ENCODE assay signal across 10 cellular contexts in the genomic region with DNA sequence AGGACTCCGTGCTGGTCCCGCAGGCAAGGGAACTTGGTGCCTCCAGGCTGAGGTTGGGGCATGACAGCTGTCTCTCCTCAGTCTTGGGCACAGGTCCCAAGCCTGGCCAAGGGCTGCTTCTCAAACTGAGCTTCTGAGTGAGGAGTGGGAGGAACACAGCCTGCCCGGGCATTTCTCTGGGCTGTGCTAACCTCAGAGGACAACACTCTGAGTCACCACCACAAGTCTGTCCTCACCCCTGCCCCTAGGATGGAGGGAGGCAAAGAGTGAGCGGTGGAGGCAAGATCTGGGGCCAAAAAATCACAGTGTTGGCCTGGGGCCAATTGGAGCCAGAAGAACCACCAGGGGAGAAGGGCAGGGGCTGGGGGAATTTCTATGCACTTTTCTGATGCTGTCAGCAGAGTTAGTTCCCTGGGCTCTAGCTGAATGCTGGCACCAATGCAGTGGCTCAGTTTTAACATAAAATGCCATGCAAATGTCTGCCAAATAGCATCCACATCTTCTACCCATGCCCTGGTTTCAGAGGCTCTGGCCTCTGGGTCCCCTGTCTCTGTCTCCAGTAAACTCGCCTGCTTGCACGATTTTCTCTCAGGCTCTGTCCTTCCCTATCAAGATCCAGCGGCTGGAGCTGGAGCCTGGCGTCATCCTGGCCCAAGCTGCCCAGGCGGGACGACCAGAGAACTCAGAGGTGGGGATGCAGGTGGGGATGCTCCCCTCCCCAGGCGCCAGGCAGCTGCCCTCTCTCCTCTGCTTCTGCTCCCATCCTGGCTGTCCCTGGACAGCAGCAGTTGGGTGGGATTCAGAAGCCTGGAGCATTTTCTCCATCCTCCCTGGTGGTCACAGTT. TPM values are rescaled to one million over a fixed set of nuclear protein-coding genes. Genes with fewer than 3 reads are reported as not detected.
DNase-seq lines count a peak whose midpoint lies in the region; ATAC-seq, FAIRE-seq and TF ChIP-seq lines count a peak whose summit lies in the region.
"Had no signal": no experiment of that assay in that cellular context is flagged by ENCODE, and none has a peak within 500 bp of the region (broad histone marks: within the 10 kb centered on the region; RNA-seq: fewer than 3 reads in every experiment).

No MANE protein-coding gene starts in this region.

- no peak overlapping the region for H3K27ac Mint-ChIP-seq in naive thymus-derived CD8-positive, alpha-beta T cell
- no peak overlapping the region for H3K27ac Mint-ChIP-seq in activated CD4-positive, alpha-beta T cell treated with anti-CD3 and anti-CD28 coated beads, Interleukin-2, amount 10 ng/mL, durations not matched to agents 24 days and 14 days

- H3K36me3 Mint-ChIP-seq in naive thymus-derived CD8-positive, alpha-beta T cell = peaks cover 0 to 2% (median 0%) of the 10 kb centered on the region in 3 donors
- no peaks in the 10 kb centered on the region for H3K36me3 Mint-ChIP-seq in activated CD4-positive, alpha-beta T cell treated with anti-CD3 and anti-CD28 coated beads, Interleukin-2, amount 10 ng/mL, durations not matched to agents 24 days and 14 days (ENCODE audit: low read depth)

- H3K27me3 ChIP-seq in BLaER1 (no peaks in the 10 kb centered on the region), MG63 (no peaks in the 10 kb centered on the region), mammary epithelial cell (ENCODE audit: insufficient read depth, low read length) (no peaks in the 10 kb centered on the region)

- H3K27me3 Mint-ChIP-seq in naive thymus-derived CD8-positive, alpha-beta T cell = peaks cover 7 to 52% (median 28%) of the 10 kb centered on the region in 5 donors
- peaks cover 42% of the 10 kb centered on the region for H3K27me3 Mint-ChIP-seq in activated CD4-positive, alpha-beta T cell treated with anti-CD3 and anti-CD28 coated beads, Interleukin-2, amount 10 ng/mL, durations not matched to agents 24 days and 14 days

- DNase-seq in MG63 (peak; percentile 99), mammary epithelial cell (peak; percentile 85), myocyte (ENCODE audit: low read depth) (peak; percentile 98), GM19239 (ENCODE audit: insufficient read length, low spot score) (no peak), GM10266 (ENCODE audit: extremely low spot score) (no peak)
- no peak for DNase-seq in naive thymus-derived CD8-positive, alpha-beta T cell
- DNase-seq in activated CD4-positive, alpha-beta T cell treated with anti-CD3 and anti-CD28 coated beads, Interleukin-2, amount 10 ng/mL, durations not matched to agents 24 days and 14 days = no peak
- DNase-seq: stimulated activated CD4-positive, alpha-beta T cell treated with anti-CD3 and anti-CD28 coated beads, Interleukin-12 subunit alpha, Interleukin-12 subunit beta, amount 100 ng/mL, for 4 hours had no signal

- H3K9ac ChIP-seq in BLaER1 (no peak overlapping the region), mammary epithelial cell (ENCODE audit: insufficient read depth, low read length) (peak overlapping the region; percentile 21)

- H3K4me3 Mint-ChIP-seq in naive thymus-derived CD8-positive, alpha-beta T cell = no peak overlapping the region
- no peak overlapping the region for H3K4me3 Mint-ChIP-seq in activated CD4-positive, alpha-beta T cell treated with anti-CD3 and anti-CD28 coated beads, Interleukin-2, amount 10 ng/mL, durations not matched to agents 24 days and 14 days
- H3K4me3 Mint-ChIP-seq: central memory CD8-positive, alpha-beta T cell had no signal

- FAIRE-seq in GM19239 (lab: Jason Lieb, UNC) = no peak

- H3K4me1 ChIP-seq in BLaER1 (peaks cover 23% of the 10 kb centered on the region), mammary epithelial cell (ENCODE audit: insufficient read depth, low read length) (peaks cover 23% of the 10 kb centered on the region)

- BruUV-seq in mammary epithelial cell (replicated peaks; lab: Mats Ljungman, UMichigan) = no TSS peak

- no peaks in the 10 kb centered on the region for H3K79me2 ChIP-seq in mammary epithelial cell (ENCODE audit: insufficient read depth, low read length)

- intact Hi-C loops in mammary epithelial cell (cut with micrococcal nuclease) = loop anchor here (1.0 kb wide), 1 partner anchor 11 kb away; a partner anchor contains a TSS
- intact Hi-C loops in activated CD4-positive, alpha-beta T cell treated with anti-CD3 and anti-CD28 coated beads, Interleukin-2, amount 10 ng/mL, durations not matched to agents 24 days and 14 days (cut with micrococcal nuclease) = no loop called here

- dilution Hi-C loops in mammary epithelial cell (cut with HindIII; ENCODE audit: low sequenced_read_pairs) = no loop called here

- H3K9me3 Mint-ChIP-seq in naive thymus-derived CD8-positive, alpha-beta T cell = no peaks in the 10 kb centered on the region
- H3K9me3 Mint-ChIP-seq in activated CD4-positive, alpha-beta T cell treated with anti-CD3 and anti-CD28 coated beads, Interleukin-2, amount 10 ng/mL, durations not matched to agents 24 days and 14 days = no peaks in the 10 kb centered on the region
- H3K9me3 Mint-ChIP-seq: central memory CD8-positive, alpha-beta T cell had no signal

- no peaks in the 10 kb centered on the region for H3K9me3 ChIP-seq in BLaER1
- no peaks in the 10 kb centered on the region for H3K9me3 ChIP-seq in MG63
- no peaks in the 10 kb centered on the region for H3K9me3 ChIP-seq in mammary epithelial cell (replicated peaks; ENCODE audit: insufficient read depth, low read length)

- TF ChIP-seq CTCF in mammary epithelial cell (conservative IDR thresholded peaks at IDR 0.05 in 1 of 2, IDR thresholded peaks at IDR 0.05 in 1 of 2; ENCODE audit: extremely low read depth in 1 of 2, insufficient read depth in 1 of 2, low read depth in 1 of 2, low read length in 2 of 2) = no peak
- no peak for TF ChIP-seq CTCF in GM10266 (IDR thresholded peaks at IDR 0.05; ENCODE audit: control insufficient read depth, insufficient read depth, low read depth, missing control alignments)

- POLR2A ChIA-PET in naive thymus-derived CD8-positive, alpha-beta T cell (lab: Charles Lee) = no interaction called here

- H3K4me3 ChIP-seq in BLaER1 (no peak overlapping the region), MG63 (no peak overlapping the region), mammary epithelial cell (replicated peaks in 1 of 3; ENCODE audit: insufficient read depth in 1 of 3, low read depth in 2 of 3, low read length in 3 of 3) (no peak overlapping the region)

- WGBS in mammary epithelial cell (ENCODE audit: low coverage, missing lambda C conversion rate) = 34% methylated on average over 7 of the region's 11 CpGs

- peaks cover 0 to 3% (median 0%) of the 10 kb centered on the region in 4 donors for H3K4me1 Mint-ChIP-seq in naive thymus-derived CD8-positive, alpha-beta T cell
- H3K4me1 Mint-ChIP-seq in activated CD4-positive, alpha-beta T cell treated with anti-CD3 and anti-CD28 coated beads, Interleukin-2, amount 10 ng/mL, durations not matched to agents 24 days and 14 days = peaks cover 6% of the 10 kb centered on the region
- H3K4me1 Mint-ChIP-seq: central memory CD8-positive, alpha-beta T cell had no signal

- H2AFZ ChIP-seq in mammary epithelial cell (ENCODE audit: low read depth, low read length) = peak overlapping the region; percentile 75

- H4K20me1 ChIP-seq in BLaER1 = no peaks in the 10 kb centered on the region
- H4K20me1 ChIP-seq in mammary epithelial cell (ENCODE audit: insufficient read depth, low read length) = no peaks in the 10 kb centered on the region

- H3K4me2 ChIP-seq in BLaER1 (peak overlapping the region; percentile 53), mammary epithelial cell (ENCODE audit: insufficient read depth, low read depth, low read length) (peak overlapping the region; percentile 77)

- in situ Hi-C loops in mammary epithelial cell (cut with MboI; ENCODE audit: low sequenced_read_pairs in 2 of 2) = no loop called here

- CTCF ChIA-PET in mammary epithelial cell (lab: Charles Lee; ENCODE audit: low non-redundant PET) = interaction anchor here (0.7 kb wide), 1 partner anchor 9 kb away, joined by 4 read pairs; no protein-coding TSS in a partner anchor

- H3K36me3 ChIP-seq in BLaER1 (no peaks in the 10 kb centered on the region), MG63 (no peaks in the 10 kb centered on the region), mammary epithelial cell (ENCODE audit: insufficient read depth, low read length) (no peaks in the 10 kb centered on the region)

- ATAC-seq in naive thymus-derived CD8-positive, alpha-beta T cell = no peak

- H3K27ac ChIP-seq in BLaER1 (no peak overlapping the region), mammary epithelial cell (ENCODE audit: insufficient read depth, low read depth, low read length) (peak overlapping the region; percentile 33)

RNA-seq across cellular contexts. Expression of a gene that starts 11.0 kb away (rescaled TPM):
- total RNA-seq in MG63 (2014; rRNA removed; shearing (Covaris generic); ENCODE audit: low replicate concordance) = 0.89 and 3.0 TPM in 2 replicates
- 10 to 100 TPM; 23.2 to 28.6 TPM for total RNA-seq in mammary epithelial cell
- 24.6 TPM for polyA plus RNA-seq in mammary epithelial cell
- polyA minus RNA-seq in mammary epithelial cell = 57.9 TPM
- 33.3 and 50.5 TPM in 2 replicates for total RNA-seq in myocyte
- polyA plus RNA-seq in myocyte (2012) = 176 TPM
- 1 to 10 TPM; 5.7 to 6.1 TPM for total RNA-seq in naive thymus-derived CD8-positive, alpha-beta T cell
- polyA plus RNA-seq in naive thymus-derived CD8-positive, alpha-beta T cell = 1 to 10 TPM in 2 of 3 donors, under 1 TPM in 1; 0.32 to 1.3 (median 1.1) TPM
- 0.23 and 1.2 TPM in 2 replicates for total RNA-seq in activated CD4-positive, alpha-beta T cell treated with anti-CD3 and anti-CD28 coated beads, Interleukin-2, amount 10 ng/mL, durations not matched to agents 24 days and 14 days

RNA-seq across cellular contexts. Expression of a gene that starts 37.6 kb away (rescaled TPM):
- total RNA-seq in MG63 (2014; rRNA removed; shearing (Covaris generic); ENCODE audit: low replicate concordance) = not detected in 2 replicates
- total RNA-seq in mammary epithelial cell (1 to 10 TPM; 1.6 to 2.5 TPM), myocyte (not detected in 2 replicates)
- 1.8 TPM for polyA plus RNA-seq in mammary epithelial cell
- 4.4 TPM for polyA minus RNA-seq in mammary epithelial cell
- polyA plus RNA-seq in myocyte (2012) = not detected
- under 1 TPM; 0.11 to 0.31 TPM for total RNA-seq in naive thymus-derived CD8-positive, alpha-beta T cell
- polyA plus RNA-seq in naive thymus-derived CD8-positive, alpha-beta T cell = not detected
- total RNA-seq in activated CD4-positive, alpha-beta T cell treated with anti-CD3 and anti-CD28 coated beads, Interleukin-2, amount 10 ng/mL, durations not matched to agents 24 days and 14 days = 0.16 and 0.17 TPM in 2 replicates

Comparison
In these comparisons a context has a peak if more than half of its experiments do, and no peak if none do; other contexts are left out.
1. DNase-seq: peak in MG63 (single experiment), mammary epithelial cell (single experiment) and myocyte (single experiment); none in GM19239 (single experiment), GM10266 (single experiment), naive thymus-derived CD8-positive, alpha-beta T cell (0 of 10) and activated CD4-positive, alpha-beta T cell treated with anti-CD3 and anti-CD28 coated beads, Interleukin-2, amount 10 ng/mL, durations not matched to agents 24 days and 14 days (single experiment).